In genomic region chr9:96856363-96857286, GRCh38 we compare ENCODE assay signal across 8 cellular contexts. TPM values are rescaled to one million over a fixed set of nuclear protein-coding genes. Genes with fewer than 3 reads are reported as not detected.
DNase-seq lines count a peak whose midpoint lies in the region; ATAC-seq and TF ChIP-seq lines count a peak whose summit lies in the region.

No MANE protein-coding gene starts in this region.

- peaks cover 21% of the 10 kb centered on the region; the same call in 1 of the 2 replicates for H3K4me1 ChIP-seq in SJCRH30
- H3K4me1 ChIP-seq in cardiac muscle cell (ENCODE audit: low read depth) = peaks cover 21% of the 10 kb centered on the region

- in situ Hi-C loops in Caki2 (cut with HindIII; ENCODE audit: low pct_unique_long_range_greater_than_20kb, low sequenced_read_pairs) = no loop called here

- H3K9me3 Mint-ChIP-seq in activated naive CD4-positive, alpha-beta T cell treated with anti-CD3 and anti-CD28 coated beads, Interleukin-2, amount 50 U/mL, for 72 hours = no peaks in the 10 kb centered on the region

- DNase-seq in Caki2 (ENCODE audit: low read depth) (peak; percentile 63), LNCaP clone FGC (ENCODE audit: low read depth) (peak; percentile 30), SJCRH30 (peak; percentile 73 to 87), cardiac muscle cell (ENCODE audit: low read depth in 1 of 2, low spot score in 1 of 2) (peak; percentile 78 to 81), putamen (ENCODE audit: low spot score) (peak; percentile 82)
- peak in 1 of 2 donors; percentile 63 for DNase-seq in activated naive CD4-positive, alpha-beta T cell treated with anti-CD3 and anti-CD28 coated beads, Interleukin-2, amount 50 U/mL, for 72 hours (ENCODE audit: low spot score in 2 of 2)

- H3K36me3 Mint-ChIP-seq in activated naive CD4-positive, alpha-beta T cell treated with anti-CD3 and anti-CD28 coated beads, Interleukin-2, amount 50 U/mL, for 72 hours = peaks cover 12 to 13% of the 10 kb centered on the region in 2 donors

- peak; percentile 54 for ATAC-seq in GM21390 (IDR thresholded peaks at IDR 0.05; ENCODE audit: unreplicated experiment)
- peak; percentile 63 to 76 for ATAC-seq in activated naive CD4-positive, alpha-beta T cell treated with anti-CD3 and anti-CD28 coated beads, Interleukin-2, amount 50 U/mL, for 72 hours
- no peak for ATAC-seq in HG03139 (IDR thresholded peaks at IDR 0.05; ENCODE audit: unreplicated experiment)

- H3K27me3 ChIP-seq in SJCRH30 (no peaks in the 10 kb centered on the region), cardiac muscle cell (no peaks in the 10 kb centered on the region)

- H3K4me3 ChIP-seq in LNCaP clone FGC (ENCODE audit: low read depth, low read length) (no peak overlapping the region), SJCRH30 (no peak overlapping the region), cardiac muscle cell (no peak overlapping the region)

- H3K27ac ChIP-seq in SJCRH30 = no peak overlapping the region
- no peak overlapping the region for H3K27ac ChIP-seq in cardiac muscle cell

- no peaks in the 10 kb centered on the region for H3K9me3 ChIP-seq in SJCRH30 (replicated peaks)
- H3K9me3 ChIP-seq in cardiac muscle cell (ENCODE audit: low read depth) = no peaks in the 10 kb centered on the region

- H3K36me3 ChIP-seq in SJCRH30 (no peaks in the 10 kb centered on the region), cardiac muscle cell (no peaks in the 10 kb centered on the region)

- TF ChIP-seq CTCF in LNCaP clone FGC (IDR thresholded peaks at IDR 0.05; ENCODE audit: control insufficient read depth, extremely low read depth, insufficient read depth) (peak; percentile 86), cardiac muscle cell (IDR thresholded peaks at IDR 0.05; ENCODE audit: low read depth, low read length) (peak; percentile 96)

- H3K27ac Mint-ChIP-seq in activated naive CD4-positive, alpha-beta T cell treated with anti-CD3 and anti-CD28 coated beads, Interleukin-2, amount 50 U/mL, for 72 hours = no peak overlapping the region

RNA-seq across cellular contexts. Expression of gene ZNF782, which starts 2.3 kb away (rescaled TPM):
- total RNA-seq in Caki2 (2014; rRNA removed; shearing (Covaris generic); ENCODE audit: low replicate concordance) = 1.6 and 5.9 TPM in 2 replicates
- 7.2 and 9.3 TPM in 2 replicates for total RNA-seq in SJCRH30 (2014; rRNA removed; shearing (Covaris generic))
- 1 to 10 TPM; 4.0 to 6.8 TPM for total RNA-seq in activated naive CD4-positive, alpha-beta T cell treated with anti-CD3 and anti-CD28 coated beads, Interleukin-2, amount 50 U/mL, for 72 hours
- total RNA-seq in cardiac muscle cell = 5.5 and 6.7 TPM in 2 replicates
- 2.7 and 3.0 TPM in 2 replicates for polyA plus RNA-seq in cardiac muscle cell
